Comparison of ENCODE assay signal across 9 cellular contexts in genomic region chr12:647713-648085, GRCh38.
"Had no signal": no experiment of that assay in that cellular context is flagged by ENCODE, and none has a peak within 500 bp of the region (broad histone marks: within the 10 kb centered on the region; RNA-seq: fewer than 3 reads in every experiment).

No MANE protein-coding gene starts in this region.

- ATAC-seq: activated naive CD4-positive, alpha-beta T cell treated with anti-CD3 and anti-CD28 coated beads, Interleukin-2, amount 50 U/mL, for 72 hours; left lung had no signal

- H3K36me3 ChIP-seq: stomach had no signal

- H3K4me3 ChIP-seq: left lung, stomach had no signal

- DNase-seq: activated T-cell treated with anti-CD3 and anti-CD28 coated beads, Interleukin-2, amount 50 U/mL, for 1 hour; amygdala; left lung; mesendoderm; nephron progenitor cell; stimulated activated CD4-positive, alpha-beta T cell treated with anti-CD3 and anti-CD28 coated beads, Interleukin-15, amount 100 ng/mL, for 24 hours; stomach; SW 1271 had no signal

- H3K27me3 ChIP-seq: left lung, stomach had no signal

- H3K9me3 ChIP-seq: left lung, stomach had no signal
